ENCODE assay signal across 1 cellular context in the genomic region with DNA sequence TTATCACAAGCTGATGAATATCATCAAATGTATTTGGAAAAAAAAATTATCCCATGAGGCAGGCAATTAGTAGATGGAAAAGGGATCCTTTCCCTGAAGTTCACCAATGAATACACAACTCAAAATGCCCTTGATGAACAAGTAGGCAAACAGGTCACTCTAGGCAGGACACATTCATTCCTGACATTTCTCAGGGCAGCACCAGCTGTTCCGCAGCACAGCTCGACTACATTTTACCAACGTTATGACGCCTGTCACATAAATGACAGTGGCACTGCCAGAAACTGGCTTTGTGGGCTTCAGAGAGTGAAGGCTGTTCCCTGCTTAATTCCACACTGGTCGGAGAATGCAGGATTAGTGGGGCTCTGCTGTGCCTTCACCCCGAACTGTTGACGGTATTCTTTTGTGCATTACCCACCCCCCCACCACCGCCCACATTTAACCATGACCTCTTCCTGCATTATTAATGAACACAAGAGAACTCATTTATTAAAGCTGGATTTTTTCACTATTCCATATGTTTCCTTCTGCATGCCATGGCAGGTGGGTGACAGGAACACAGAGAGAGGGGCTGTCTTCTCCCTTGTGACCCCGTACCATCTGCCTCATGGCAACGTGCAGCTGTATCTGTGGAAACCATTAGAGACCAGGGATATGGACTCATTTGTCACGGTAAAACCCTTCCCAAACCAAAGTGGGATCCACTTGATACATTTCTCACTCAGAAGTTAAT.
TF ChIP-seq lines count a peak whose summit lies in the region.

No MANE protein-coding gene starts in this region.

TF ChIP-seq in IMR-90, 13 proteins besides CTCF, POLR2A, EP300 and RAD21 (continued from another document):
- no peak for TF ChIP-seq FOS (IDR thresholded peaks at IDR 0.05; ENCODE audit: low read depth, low read length)
